Comparison of ENCODE assay signal across 1 cellular context in the genomic region with DNA sequence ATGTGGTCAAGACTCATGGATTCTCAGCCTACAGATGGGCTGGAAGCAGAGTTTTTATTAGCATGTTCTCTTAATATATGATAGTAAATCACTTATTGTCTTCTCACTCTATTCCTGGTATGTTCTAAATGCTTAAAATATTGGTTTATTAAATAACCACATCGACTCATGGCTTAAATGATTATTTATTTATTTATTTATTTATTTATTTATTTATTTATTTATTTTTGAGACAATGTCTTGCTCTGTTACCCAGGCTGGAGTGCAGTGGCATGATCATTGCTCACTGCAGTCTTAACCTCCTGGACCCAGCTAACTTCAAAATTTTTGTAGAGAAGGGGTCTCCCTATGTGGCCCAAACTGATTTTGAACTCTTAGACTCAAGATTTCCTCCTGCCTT.
TF ChIP-seq lines count a peak whose summit lies in the region.

No MANE protein-coding gene starts in this region.

TF ChIP-seq in HEK293, 187 proteins besides CTCF, POLR2A, EP300 and RAD21 (continued from another document and continues in another):
- TF ChIP-seq ZNF518A (tag by site-specific recombination; conservative IDR thresholded peaks at IDR 0.05; ENCODE audit: low read depth) (peak; percentile 70), ZNF837 (tag by site-specific recombination; IDR thresholded peaks at IDR 0.05) (no peak), ZNF19 (tag by site-specific recombination; IDR thresholded peaks at IDR 0.05; ENCODE audit: low read depth) (no peak), RBAK (tag by site-specific recombination; IDR thresholded peaks at IDR 0.05) (no peak), ZNF670 (tag by site-specific recombination; IDR thresholded peaks at IDR 0.05; ENCODE audit: low read depth) (no peak), ZNF157 (tag by site-specific recombination; IDR thresholded peaks at IDR 0.05) (no peak), GLI2 (tag by site-specific recombination; IDR thresholded peaks at IDR 0.05; ENCODE audit: borderline replicate concordance, low read depth) (no peak), ZNF16 (tag by site-specific recombination; IDR thresholded peaks at IDR 0.05; ENCODE audit: low read depth) (no peak), ZNF174 (tag by site-specific recombination; IDR thresholded peaks at IDR 0.05) (no peak), SCRT1 (tag by site-specific recombination; IDR thresholded peaks at IDR 0.05; ENCODE audit: borderline replicate concordance) (no peak), ZNF530 (tag by site-specific recombination; IDR thresholded peaks at IDR 0.05; ENCODE audit: low read depth) (no peak), ZNF10 (tag by site-specific recombination; IDR thresholded peaks at IDR 0.05) (no peak), ZNF366 (tag by site-specific recombination; conservative IDR thresholded peaks at IDR 0.05) (no peak), ZBTB7A (tag by site-specific recombination; IDR thresholded peaks at IDR 0.05; ENCODE audit: low read depth) (no peak), ZNF585B (tag by site-specific recombination; IDR thresholded peaks at IDR 0.05) (no peak), SALL2 (tag by site-specific recombination; IDR thresholded peaks at IDR 0.05; ENCODE audit: borderline replicate concordance) (no peak), SP7 (tag by site-specific recombination; IDR thresholded peaks at IDR 0.05) (no peak), ZFP37 (tag by site-specific recombination; IDR thresholded peaks at IDR 0.05) (no peak), ZNF133 (tag by site-specific recombination; IDR thresholded peaks at IDR 0.05) (no peak), MYNN (tag by site-specific recombination; IDR thresholded peaks at IDR 0.05; ENCODE audit: borderline replicate concordance) (no peak), ZNF404 (tag by site-specific recombination; IDR thresholded peaks at IDR 0.05) (no peak), SP3 (tag by site-specific recombination; IDR thresholded peaks at IDR 0.05) (no peak), ZBTB21 (tag by site-specific recombination; IDR thresholded peaks at IDR 0.05) (no peak), SETDB1 (IDR thresholded peaks at IDR 0.05; ENCODE audit: insufficient read length, low read length) (no peak), ZNF707 (tag by site-specific recombination; IDR thresholded peaks at IDR 0.05) (no peak), ZNF548 (tag by site-specific recombination; IDR thresholded peaks at IDR 0.05) (no peak), ZNF202 (tag by site-specific recombination; IDR thresholded peaks at IDR 0.05; ENCODE audit: borderline replicate concordance) (0 out of 2 replicates have a peak, but pooled peaks have one; percentile 41), KLF8 (tag by site-specific recombination; IDR thresholded peaks at IDR 0.05) (no peak), HOXC10 (CRISPR knock-in tag; IDR thresholded peaks at IDR 0.05) (no peak), ZFHX2 (tag by site-specific recombination; conservative IDR thresholded peaks at IDR 0.05) (no peak), ZNF626 (tag by site-specific recombination; IDR thresholded peaks at IDR 0.05) (no peak), ZNF433 (tag by site-specific recombination; IDR thresholded peaks at IDR 0.05; ENCODE audit: low read depth) (peak; percentile 26; the same call in 1 of the 2 replicates), ZBTB6 (tag by site-specific recombination; IDR thresholded peaks at IDR 0.05) (no peak), ZNF292 (tag by site-specific recombination; IDR thresholded peaks at IDR 0.05; ENCODE audit: borderline replicate concordance, low read depth) (no peak), ZXDB (tag by site-specific recombination; IDR thresholded peaks at IDR 0.05) (no peak), ZNF555 (tag by site-specific recombination; conservative IDR thresholded peaks at IDR 0.05) (peak; percentile 52), AEBP2 (tag by site-specific recombination; IDR thresholded peaks at IDR 0.05; ENCODE audit: borderline replicate concordance) (no peak), SP2 (tag by site-specific recombination; IDR thresholded peaks at IDR 0.05) (no peak)
- TF ChIP-seq, protein P1, sequence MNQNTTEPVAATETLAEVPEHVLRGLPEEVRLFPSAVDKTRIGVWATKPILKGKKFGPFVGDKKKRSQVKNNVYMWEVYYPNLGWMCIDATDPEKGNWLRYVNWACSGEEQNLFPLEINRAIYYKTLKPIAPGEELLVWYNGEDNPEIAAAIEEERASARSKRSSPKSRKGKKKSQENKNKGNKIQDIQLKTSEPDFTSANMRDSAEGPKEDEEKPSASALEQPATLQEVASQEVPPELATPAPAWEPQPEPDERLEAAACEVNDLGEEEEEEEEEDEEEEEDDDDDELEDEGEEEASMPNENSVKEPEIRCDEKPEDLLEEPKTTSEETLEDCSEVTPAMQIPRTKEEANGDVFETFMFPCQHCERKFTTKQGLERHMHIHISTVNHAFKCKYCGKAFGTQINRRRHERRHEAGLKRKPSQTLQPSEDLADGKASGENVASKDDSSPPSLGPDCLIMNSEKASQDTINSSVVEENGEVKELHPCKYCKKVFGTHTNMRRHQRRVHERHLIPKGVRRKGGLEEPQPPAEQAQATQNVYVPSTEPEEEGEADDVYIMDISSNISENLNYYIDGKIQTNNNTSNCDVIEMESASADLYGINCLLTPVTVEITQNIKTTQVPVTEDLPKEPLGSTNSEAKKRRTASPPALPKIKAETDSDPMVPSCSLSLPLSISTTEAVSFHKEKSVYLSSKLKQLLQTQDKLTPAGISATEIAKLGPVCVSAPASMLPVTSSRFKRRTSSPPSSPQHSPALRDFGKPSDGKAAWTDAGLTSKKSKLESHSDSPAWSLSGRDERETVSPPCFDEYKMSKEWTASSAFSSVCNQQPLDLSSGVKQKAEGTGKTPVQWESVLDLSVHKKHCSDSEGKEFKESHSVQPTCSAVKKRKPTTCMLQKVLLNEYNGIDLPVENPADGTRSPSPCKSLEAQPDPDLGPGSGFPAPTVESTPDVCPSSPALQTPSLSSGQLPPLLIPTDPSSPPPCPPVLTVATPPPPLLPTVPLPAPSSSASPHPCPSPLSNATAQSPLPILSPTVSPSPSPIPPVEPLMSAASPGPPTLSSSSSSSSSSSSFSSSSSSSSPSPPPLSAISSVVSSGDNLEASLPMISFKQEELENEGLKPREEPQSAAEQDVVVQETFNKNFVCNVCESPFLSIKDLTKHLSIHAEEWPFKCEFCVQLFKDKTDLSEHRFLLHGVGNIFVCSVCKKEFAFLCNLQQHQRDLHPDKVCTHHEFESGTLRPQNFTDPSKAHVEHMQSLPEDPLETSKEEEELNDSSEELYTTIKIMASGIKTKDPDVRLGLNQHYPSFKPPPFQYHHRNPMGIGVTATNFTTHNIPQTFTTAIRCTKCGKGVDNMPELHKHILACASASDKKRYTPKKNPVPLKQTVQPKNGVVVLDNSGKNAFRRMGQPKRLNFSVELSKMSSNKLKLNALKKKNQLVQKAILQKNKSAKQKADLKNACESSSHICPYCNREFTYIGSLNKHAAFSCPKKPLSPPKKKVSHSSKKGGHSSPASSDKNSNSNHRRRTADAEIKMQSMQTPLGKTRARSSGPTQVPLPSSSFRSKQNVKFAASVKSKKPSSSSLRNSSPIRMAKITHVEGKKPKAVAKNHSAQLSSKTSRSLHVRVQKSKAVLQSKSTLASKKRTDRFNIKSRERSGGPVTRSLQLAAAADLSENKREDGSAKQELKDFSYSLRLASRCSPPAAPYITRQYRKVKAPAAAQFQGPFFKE (tag by site-specific recombination; IDR thresholded peaks at IDR 0.05; ENCODE audit: borderline replicate concordance) = no peak
- TF ChIP-seq, protein P2, sequence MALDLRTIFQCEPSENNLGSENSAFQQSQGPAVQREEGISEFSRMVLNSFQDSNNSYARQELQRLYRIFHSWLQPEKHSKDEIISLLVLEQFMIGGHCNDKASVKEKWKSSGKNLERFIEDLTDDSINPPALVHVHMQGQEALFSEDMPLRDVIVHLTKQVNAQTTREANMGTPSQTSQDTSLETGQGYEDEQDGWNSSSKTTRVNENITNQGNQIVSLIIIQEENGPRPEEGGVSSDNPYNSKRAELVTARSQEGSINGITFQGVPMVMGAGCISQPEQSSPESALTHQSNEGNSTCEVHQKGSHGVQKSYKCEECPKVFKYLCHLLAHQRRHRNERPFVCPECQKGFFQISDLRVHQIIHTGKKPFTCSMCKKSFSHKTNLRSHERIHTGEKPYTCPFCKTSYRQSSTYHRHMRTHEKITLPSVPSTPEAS (tag by site-specific recombination; IDR thresholded peaks at IDR 0.05) = no peak
- TF ChIP-seq, protein P3, sequence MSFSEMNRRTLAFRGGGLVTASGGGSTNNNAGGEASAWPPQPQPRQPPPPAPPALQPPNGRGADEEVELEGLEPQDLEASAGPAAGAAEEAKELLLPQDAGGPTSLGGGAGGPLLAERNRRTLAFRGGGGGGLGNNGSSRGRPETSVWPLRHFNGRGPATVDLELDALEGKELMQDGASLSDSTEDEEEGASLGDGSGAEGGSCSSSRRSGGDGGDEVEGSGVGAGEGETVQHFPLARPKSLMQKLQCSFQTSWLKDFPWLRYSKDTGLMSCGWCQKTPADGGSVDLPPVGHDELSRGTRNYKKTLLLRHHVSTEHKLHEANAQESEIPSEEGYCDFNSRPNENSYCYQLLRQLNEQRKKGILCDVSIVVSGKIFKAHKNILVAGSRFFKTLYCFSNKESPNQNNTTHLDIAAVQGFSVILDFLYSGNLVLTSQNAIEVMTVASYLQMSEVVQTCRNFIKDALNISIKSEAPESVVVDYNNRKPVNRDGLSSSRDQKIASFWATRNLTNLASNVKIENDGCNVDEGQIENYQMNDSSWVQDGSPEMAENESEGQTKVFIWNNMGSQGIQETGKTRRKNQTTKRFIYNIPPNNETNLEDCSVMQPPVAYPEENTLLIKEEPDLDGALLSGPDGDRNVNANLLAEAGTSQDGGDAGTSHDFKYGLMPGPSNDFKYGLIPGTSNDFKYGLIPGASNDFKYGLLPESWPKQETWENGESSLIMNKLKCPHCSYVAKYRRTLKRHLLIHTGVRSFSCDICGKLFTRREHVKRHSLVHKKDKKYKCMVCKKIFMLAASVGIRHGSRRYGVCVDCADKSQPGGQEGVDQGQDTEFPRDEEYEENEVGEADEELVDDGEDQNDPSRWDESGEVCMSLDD (tag by site-specific recombination; IDR thresholded peaks at IDR 0.05) = no peak
